In the genomic region with DNA sequence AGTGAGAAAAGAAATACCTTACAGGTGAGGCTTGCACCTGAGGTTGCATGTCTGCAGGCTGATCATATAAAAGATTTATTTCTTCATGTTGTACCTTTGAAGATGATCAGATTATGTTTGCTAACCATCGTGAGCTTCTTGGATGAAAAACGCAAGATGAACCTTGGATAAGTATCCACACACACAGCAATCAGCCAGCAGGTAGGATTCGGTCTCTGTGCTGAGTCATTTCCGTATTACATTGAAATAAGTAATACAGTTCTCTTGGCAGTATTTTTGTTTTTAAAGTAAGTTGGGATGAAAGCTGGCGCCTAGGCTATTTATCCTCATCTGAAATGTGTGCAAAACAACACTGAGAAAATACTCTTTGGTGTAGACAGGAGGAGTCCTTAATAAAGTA, we compare ENCODE assay signal across 20 cellular contexts.
"Had no signal": no experiment of that assay in that cellular context is flagged by ENCODE, and none has a peak within 500 bp of the region (broad histone marks: within the 10 kb centered on the region; RNA-seq: fewer than 3 reads in every experiment).

No MANE protein-coding gene starts in this region.

- H3K4me1 Mint-ChIP-seq: activated naive CD8-positive, alpha-beta T cell treated with anti-CD3 and anti-CD28 coated beads for 36 hours; activated T-helper 17 cell treated with anti-CD3 and anti-CD28 coated beads, Interleukin-2, amount 50 U/mL, for 72 hours; naive B cell; neural crest cell; stimulated activated naive B cell treated with anti-CD40 and anti-IgM and Interleukin-4, amounts not matched to agents 10 μg/mL and 1 μg/mL and 100 μg/mL, for 72 hours had no signal

- DNase-seq: activated CD8-positive, alpha-beta memory T cell treated with anti-CD3 and anti-CD28 coated beads for 24 hours; activated CD8-positive, alpha-beta memory T cell treated with anti-CD3 and anti-CD28 coated beads, Interleukin-2, amount 50 U/mL, for 4 hours; activated naive CD4-positive, alpha-beta T cell; activated naive CD8-positive, alpha-beta T cell treated with anti-CD3 and anti-CD28 coated beads for 36 hours; activated T-cell treated with anti-CD3 and anti-CD28 coated beads, Interleukin-2, amount 50 U/mL, for 24 hours; effector CD4-positive, alpha-beta T cell; heart left ventricle; kidney; lower lobe of right lung; naive B cell; occipital lobe; right lobe of liver; stimulated activated naive B cell treated with anti-CD40 and anti-IgM and Interleukin-4, amounts not matched to agents 10 μg/mL and 1 μg/mL and 100 μg/mL, for 72 hours; T-helper 9 cell; transverse colon had no signal

- H3K27ac Mint-ChIP-seq: activated naive CD8-positive, alpha-beta T cell treated with anti-CD3 and anti-CD28 coated beads for 36 hours; activated T-cell treated with anti-CD3 and anti-CD28 coated beads, Interleukin-2, amount 50 U/mL, for 24 hours; activated T-helper 17 cell treated with anti-CD3 and anti-CD28 coated beads, Interleukin-2, amount 50 U/mL, for 72 hours; naive B cell; stimulated activated naive B cell treated with anti-CD40 and anti-IgM and Interleukin-4, amounts not matched to agents 10 μg/mL and 1 μg/mL and 100 μg/mL, for 72 hours had no signal

- H3K4me3 ChIP-seq: heart left ventricle, lower lobe of right lung, right lobe of liver, skin epidermis, transverse colon had no signal

- FAIRE-seq: endometrium, kidney, urothelium cell line had no signal

- H3K4me1 ChIP-seq: heart left ventricle, lower lobe of right lung, right lobe of liver, transverse colon had no signal

- H3K27me3 ChIP-seq: right lobe of liver, transverse colon had no signal

- H3K4me3 Mint-ChIP-seq: activated naive CD8-positive, alpha-beta T cell treated with anti-CD3 and anti-CD28 coated beads for 36 hours; activated T-cell treated with anti-CD3 and anti-CD28 coated beads, Interleukin-2, amount 50 U/mL, for 24 hours; activated T-helper 17 cell treated with anti-CD3 and anti-CD28 coated beads, Interleukin-2, amount 50 U/mL, for 72 hours; naive B cell; neural crest cell; stimulated activated naive B cell treated with anti-CD40 and anti-IgM and Interleukin-4, amounts not matched to agents 10 μg/mL and 1 μg/mL and 100 μg/mL, for 72 hours had no signal

- H3K36me3 Mint-ChIP-seq: activated naive CD8-positive, alpha-beta T cell treated with anti-CD3 and anti-CD28 coated beads for 36 hours; naive B cell; stimulated activated naive B cell treated with anti-CD40 and anti-IgM and Interleukin-4, amounts not matched to agents 10 μg/mL and 1 μg/mL and 100 μg/mL, for 72 hours had no signal

- H3K9me3 ChIP-seq: heart left ventricle, lower lobe of right lung, right lobe of liver, transverse colon had no signal

- H3K9me3 Mint-ChIP-seq: activated naive CD8-positive, alpha-beta T cell treated with anti-CD3 and anti-CD28 coated beads for 36 hours; activated T-cell treated with anti-CD3 and anti-CD28 coated beads, Interleukin-2, amount 50 U/mL, for 24 hours; activated T-helper 17 cell treated with anti-CD3 and anti-CD28 coated beads, Interleukin-2, amount 50 U/mL, for 72 hours; naive B cell; stimulated activated naive B cell treated with anti-CD40 and anti-IgM and Interleukin-4, amounts not matched to agents 10 μg/mL and 1 μg/mL and 100 μg/mL, for 72 hours had no signal

- H3K27ac ChIP-seq: heart left ventricle, lower lobe of right lung, right lobe of liver, skin epidermis, transverse colon had no signal

- H3K36me3 ChIP-seq: heart left ventricle, lower lobe of right lung, right lobe of liver, transverse colon had no signal
